ENCODE assay signal across 17 cellular contexts in genomic region chr1:59434336-59434735, GRCh38.
A peak's percentile ranks its signal among the peaks of the same experiment; 100 is the strongest.
DNase-seq lines count a peak whose midpoint lies in the region; FAIRE-seq and TF ChIP-seq lines count a peak whose summit lies in the region.
"Had no signal": no experiment of that assay in that cellular context is flagged by ENCODE, and none has a peak within 500 bp of the region (broad histone marks: within the 10 kb centered on the region; RNA-seq: fewer than 3 reads in every experiment).

No MANE protein-coding gene starts in this region.

- intact Hi-C loops in Calu3 (cut with micrococcal nuclease; ENCODE audit: unreplicated experiment) = loop anchor here (5.0 kb wide), 2 partner anchors 137 to 263 kb away; partner anchors contain the start of gene FGGY

- H3K27me3 Mint-ChIP-seq in Calu3 (ENCODE audit: unreplicated experiment) (no peaks in the 10 kb centered on the region), chondrocyte (ENCODE audit: low read depth) (no peaks in the 10 kb centered on the region), progenitor cell of endocrine pancreas (no peaks in the 10 kb centered on the region)
- H3K27me3 Mint-ChIP-seq: memory B cell had no signal

- H3K27ac Mint-ChIP-seq in Calu3 (ENCODE audit: unreplicated experiment) = peak overlapping the region; percentile 51
- peak overlapping the region; percentile 68 for H3K27ac Mint-ChIP-seq in chondrocyte (ENCODE audit: unreplicated experiment)
- H3K27ac Mint-ChIP-seq in progenitor cell of endocrine pancreas = no peak overlapping the region
- H3K27ac Mint-ChIP-seq: memory B cell had no signal

- H3K9me3 Mint-ChIP-seq in Calu3 (ENCODE audit: low read depth, unreplicated experiment) = no peaks in the 10 kb centered on the region
- no peaks in the 10 kb centered on the region for H3K9me3 Mint-ChIP-seq in chondrocyte (ENCODE audit: low read depth)
- no peaks in the 10 kb centered on the region for H3K9me3 Mint-ChIP-seq in progenitor cell of endocrine pancreas (ENCODE audit: low read depth)
- H3K9me3 Mint-ChIP-seq: memory B cell had no signal

- no peak for FAIRE-seq in HTR-8/SVneo (lab: Jason Lieb, UNC)
- FAIRE-seq: GM12892 had no signal

- TF ChIP-seq CTCF in Calu3 (IDR thresholded peaks at IDR 0.05; ENCODE audit: unreplicated experiment) (no peak), chondrocyte (IDR thresholded peaks at IDR 0.05) (no peak), progenitor cell of endocrine pancreas (IDR thresholded peaks at IDR 0.05; ENCODE audit: unreplicated experiment) (no peak)

- H3K4me3 Mint-ChIP-seq in Calu3 (ENCODE audit: low read depth, unreplicated experiment) (no peak overlapping the region), chondrocyte (ENCODE audit: unreplicated experiment) (no peak overlapping the region), progenitor cell of endocrine pancreas (ENCODE audit: low read depth) (no peak overlapping the region)
- H3K4me3 Mint-ChIP-seq: memory B cell had no signal

- CTCF ChIA-PET in Calu3 (lab: Charles Lee) = no interaction called here

- H3K4me1 Mint-ChIP-seq in Calu3 (ENCODE audit: low read depth, unreplicated experiment) (peaks cover 34% of the 10 kb centered on the region), chondrocyte (ENCODE audit: low read depth) (peaks cover 43% of the 10 kb centered on the region), progenitor cell of endocrine pancreas (ENCODE audit: low read depth) (peaks cover 16% of the 10 kb centered on the region)

- H3K36me3 Mint-ChIP-seq in Calu3 (ENCODE audit: insufficient read depth, unreplicated experiment) (no peaks in the 10 kb centered on the region), chondrocyte (ENCODE audit: low read depth) (no peaks in the 10 kb centered on the region), progenitor cell of endocrine pancreas (ENCODE audit: insufficient read depth) (no peaks in the 10 kb centered on the region)

- no TSS peak for BruUV-seq in Calu3 (replicated peaks; lab: Mats Ljungman, UMichigan)

- DNase-seq in Calu3 (no peak), HTR-8/SVneo (ENCODE audit: insufficient read length, low spot score) (peak; percentile 27), chondrocyte (ENCODE audit: low spot score) (no peak), renal cortical epithelial cell (ENCODE audit: low read depth) (peak; percentile 39), NCI-H446 (lab: John Stamatoyannopoulos, UW) (no peak), putamen (ENCODE audit: low spot score) (no peak), progenitor cell of endocrine pancreas (ENCODE audit: low spot score, unreplicated experiment) (no peak)
- DNase-seq in activated CD4-positive, alpha-beta T cell treated with anti-CD3 and anti-CD28 coated beads, Interleukin-2, amount 50 U/mL, for 4 hours = no peak
- DNase-seq: activated CD4-positive, CD25-positive, alpha-beta regulatory T cell; activated gamma-delta T cell; colonic mucosa; COR-L47; head of caudate nucleus; Kasumi-1; NCI-H510A treated with DMSO at 0.1 percent for 48 hours had no signal

Comparison
In these comparisons a context has a peak if more than half of its experiments do, and no peak if none do; other contexts are left out.
1. DNase-seq: peak in HTR-8/SVneo (single experiment) and renal cortical epithelial cell (single experiment); none in Calu3 (single experiment), chondrocyte (single experiment), NCI-H446 (0 of 2), putamen (single experiment), activated CD4-positive, alpha-beta T cell treated with anti-CD3 and anti-CD28 coated beads, Interleukin-2, amount 50 U/mL, for 4 hours (0 of 2) and progenitor cell of endocrine pancreas (single experiment).